Comparison of ENCODE assay signal across 14 cellular contexts in genomic region chr11:131609317-131609716, GRCh38.
DNase-seq lines count a peak whose midpoint lies in the region; ATAC-seq and TF ChIP-seq lines count a peak whose summit lies in the region.
"Had no signal": no experiment of that assay in that cellular context is flagged by ENCODE, and none has a peak within 500 bp of the region (broad histone marks: within the 10 kb centered on the region; RNA-seq: fewer than 3 reads in every experiment).

No MANE protein-coding gene starts in this region.

- H3K27ac ChIP-seq in fibroblast of lung (ENCODE audit: insufficient read depth, low read length) (no peak overlapping the region), PC-3 (ENCODE audit: low read length) (no peak overlapping the region)
- H3K27ac ChIP-seq: coronary artery, right lobe of liver had no signal

- H3K4me1 Mint-ChIP-seq in nephron progenitor cell, result peaks cover 48% of the 10 kb centered on the region

- no peaks in the 10 kb centered on the region for H3K27me3 ChIP-seq in fibroblast of lung (ENCODE audit: control insufficient read depth, insufficient read depth, low read length)
- peaks cover 59% of the 10 kb centered on the region for H3K27me3 ChIP-seq in PC-3 (ENCODE audit: low read length)
- H3K27me3 ChIP-seq: right lobe of liver had no signal

- POLR2A ChIA-PET in PC-3 (lab: Charles Lee; ENCODE audit: unreplicated experiment), result no interaction called here

- no peak for TF ChIP-seq CTCF in fibroblast of lung (conservative IDR thresholded peaks at IDR 0.05 in 1 of 2, IDR thresholded peaks at IDR 0.05 in 1 of 2; ENCODE audit: low read depth in 1 of 2, low read length in 2 of 2)
- TF ChIP-seq CTCF in nephron progenitor cell (IDR thresholded peaks at IDR 0.05), result no peak
- TF ChIP-seq CTCF in PC-3 (conservative IDR thresholded peaks at IDR 0.05; ENCODE audit: low read depth, low read length), result no peak

- H3F3A ChIP-seq in PC-3 (ENCODE audit: low read length, unreplicated experiment), result no peaks in the 10 kb centered on the region

- H3K4me3 ChIP-seq in fibroblast of lung (replicated peaks in 1 of 4; ENCODE audit: control extremely low read depth in 1 of 4, insufficient read depth in 1 of 4, low read depth in 3 of 4, low read length in 4 of 4) (no peak overlapping the region), PC-3 (ENCODE audit: low read length) (no peak overlapping the region)
- H3K4me3 ChIP-seq: coronary artery, right lobe of liver had no signal

- intact Hi-C loops in PC-3 (cut with micrococcal nuclease), result no loop called here

- H3K79me2 ChIP-seq in fibroblast of lung (ENCODE audit: control insufficient read depth, insufficient read depth, low read length) (no peaks in the 10 kb centered on the region), PC-3 (ENCODE audit: low read length) (no peaks in the 10 kb centered on the region)

- H3K4me3 Mint-ChIP-seq in nephron progenitor cell, result no peak overlapping the region
- H3K4me3 Mint-ChIP-seq: activated naive CD4-positive, alpha-beta T cell treated with anti-CD3 and anti-CD28 coated beads for 36 hours had no signal

- no peak for ATAC-seq in PC-3
- ATAC-seq: right lobe of liver had no signal

- H3K9me2 ChIP-seq in PC-3 (replicated peaks; ENCODE audit: low read length), result no peaks in the 10 kb centered on the region

- H3K9me3 ChIP-seq in fibroblast of lung (ENCODE audit: control insufficient read depth, insufficient read depth, low read depth, low read length) (no peaks in the 10 kb centered on the region), PC-3 (ENCODE audit: low read length) (no peaks in the 10 kb centered on the region)
- H3K9me3 ChIP-seq: right lobe of liver had no signal

- H3K9me3 Mint-ChIP-seq in nephron progenitor cell, result peaks cover 5% of the 10 kb centered on the region

- H2AFZ ChIP-seq in fibroblast of lung (ENCODE audit: low read length) (no peak overlapping the region), PC-3 (ENCODE audit: low read length) (no peak overlapping the region)

- BruUV-seq in PC-3 (replicated peaks; lab: Mats Ljungman, UMichigan), result no TSS peak

- no peaks in the 10 kb centered on the region for H3K27me3 Mint-ChIP-seq in nephron progenitor cell (ENCODE audit: low read depth, poor library complexity)

- no peak overlapping the region for H3K4me2 ChIP-seq in fibroblast of lung (ENCODE audit: extremely low read depth, insufficient read depth, low read length)
- H3K4me2 ChIP-seq in PC-3 (ENCODE audit: low read length), result no peak overlapping the region

- H4K20me1 ChIP-seq in fibroblast of lung (ENCODE audit: control insufficient read depth, extremely low read depth, insufficient read depth, low read length) (no peaks in the 10 kb centered on the region), PC-3 (ENCODE audit: low read length) (no peaks in the 10 kb centered on the region)

- CTCF ChIA-PET in PC-3 (lab: Charles Lee), result no interaction called here

- H3K36me3 Mint-ChIP-seq in nephron progenitor cell (ENCODE audit: low read depth), result no peaks in the 10 kb centered on the region

- DNase-seq in GDM1 (lab: John Stamatoyannopoulos, UW) (peak; percentile 28), RPMI7951 (ENCODE audit: low read depth) (peak; percentile 78), fibroblast of lung (ENCODE audit: low read depth in 2 of 2) (peak; percentile 86 to 100), stromal cell of bone marrow (ENCODE audit: low read depth) (peak; percentile 91), NCI-H510A treated with DMSO at 0.1 percent for 48 hours (lab: John Stamatoyannopoulos, UW) (no peak), nephron progenitor cell (no peak), PC-3 (no peak)
- no peak for DNase-seq in effector CD4-positive, alpha-beta T cell
- DNase-seq: activated CD8-positive, alpha-beta memory T cell treated with anti-CD3 and anti-CD28 coated beads for 24 hours; activated naive CD4-positive, alpha-beta T cell treated with anti-CD3 and anti-CD28 coated beads for 36 hours; Calu3; NCI-H1105; right lobe of liver had no signal

- no peak overlapping the region for H3K27ac Mint-ChIP-seq in nephron progenitor cell
- H3K27ac Mint-ChIP-seq: activated naive CD4-positive, alpha-beta T cell treated with anti-CD3 and anti-CD28 coated beads for 36 hours had no signal

- H3K9ac ChIP-seq in fibroblast of lung (ENCODE audit: insufficient read depth, low read length) (no peak overlapping the region), PC-3 (ENCODE audit: low read length) (no peak overlapping the region)

- H3K4me1 ChIP-seq in fibroblast of lung (ENCODE audit: control insufficient read depth, extremely low read depth, insufficient read depth, low read length) (no peaks in the 10 kb centered on the region), PC-3 (ENCODE audit: insufficient read depth, low read length) (no peaks in the 10 kb centered on the region)
- H3K4me1 ChIP-seq: right lobe of liver had no signal

- H3K36me3 ChIP-seq in fibroblast of lung (ENCODE audit: control insufficient read depth, insufficient read depth, low read length), result no peaks in the 10 kb centered on the region
- no peaks in the 10 kb centered on the region for H3K36me3 ChIP-seq in PC-3 (ENCODE audit: low read depth, low read length)
- H3K36me3 ChIP-seq: right lobe of liver had no signal

Comparison
In these comparisons a context has a peak if more than half of its experiments do, and no peak if none do; other contexts are left out.
1. DNase-seq: peak in GDM1 (single experiment), RPMI7951 (single experiment), fibroblast of lung (2 of 2) and stromal cell of bone marrow (single experiment); none in NCI-H510A treated with DMSO at 0.1 percent for 48 hours (single experiment), effector CD4-positive, alpha-beta T cell (single experiment), nephron progenitor cell (single experiment) and PC-3 (single experiment).